Comparison of ENCODE assay signal across 14 cellular contexts in the genomic region with DNA sequence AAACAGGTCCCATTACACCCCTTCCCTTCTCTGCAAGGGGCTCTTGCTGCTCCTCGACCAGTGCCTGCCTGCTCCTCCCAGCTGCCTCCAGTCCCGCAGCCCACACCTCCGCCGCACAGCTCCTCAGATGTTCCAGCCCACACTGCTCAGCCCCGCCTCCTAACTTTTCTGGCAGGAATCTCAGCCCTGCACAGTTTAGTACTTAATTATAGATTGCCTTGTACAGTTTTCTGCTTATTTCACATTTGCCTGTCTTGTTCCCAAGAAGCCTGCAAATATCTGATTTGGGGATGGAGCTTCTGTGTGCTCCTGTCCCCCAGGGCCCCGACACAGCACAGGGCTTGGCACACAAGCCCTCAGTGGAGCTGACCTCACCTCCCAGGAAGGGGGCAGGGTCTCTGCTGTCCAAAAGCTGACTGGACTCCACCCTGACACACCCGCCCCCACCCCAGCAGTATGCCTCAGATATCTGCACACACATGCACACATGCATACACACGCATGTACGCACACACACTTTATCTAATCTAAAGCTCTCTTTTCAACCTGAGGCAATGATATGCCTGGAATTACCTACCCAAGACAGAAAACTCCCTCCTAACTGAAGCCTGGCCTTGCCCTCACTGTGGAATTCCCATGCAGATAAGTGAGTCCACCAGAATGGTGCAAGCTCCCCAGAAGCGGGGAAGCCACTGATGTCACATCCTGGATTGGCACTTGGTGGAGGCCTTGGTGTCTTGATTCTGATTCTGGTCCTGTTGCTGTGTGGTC. TPM values are rescaled to one million over a fixed set of nuclear protein-coding genes. Genes with fewer than 3 reads are reported as not detected.
DNase-seq lines count a peak whose midpoint lies in the region; ATAC-seq and TF ChIP-seq lines count a peak whose summit lies in the region.
"Had no signal": no experiment of that assay in that cellular context is flagged by ENCODE, and none has a peak within 500 bp of the region (broad histone marks: within the 10 kb centered on the region; RNA-seq: fewer than 3 reads in every experiment).

No MANE protein-coding gene starts in this region.

- POLR2A ChIA-PET in PC-3 (lab: Charles Lee; ENCODE audit: unreplicated experiment), result no interaction called here

- H3K27ac ChIP-seq in PC-3 (ENCODE audit: low read length) (no peak overlapping the region), WERI-Rb-1 (no peak overlapping the region)
- H3K27ac ChIP-seq: HL-60, neutrophil had no signal

- peak; percentile 60 for DNase-seq in AG08396 (ENCODE audit: low spot score)
- no peak for DNase-seq in PC-3
- DNase-seq in erythroblast (lab: John Stamatoyannopoulos, UW), result peak; percentile 32 to 47
- DNase-seq in nucleus accumbens (lab: John Stamatoyannopoulos, UW), result peak in 37 of 56 donors; percentile 4 to 86 (median 47)
- no peak for DNase-seq in DMS79 treated with DMSO at 0.1 percent for 48 hours (lab: John Stamatoyannopoulos, UW)
- no peak for DNase-seq in WERI-Rb-1
- DNase-seq: activated CD4-positive, CD25-positive, alpha-beta regulatory T cell; endodermal cell; NCI-H2081 treated with DMSO at 0.1 percent for 48 hours had no signal

- H3F3A ChIP-seq in PC-3 (ENCODE audit: low read length, unreplicated experiment), result no peaks in the 10 kb centered on the region

- no peak for TF ChIP-seq CTCF in PC-3 (conservative IDR thresholded peaks at IDR 0.05; ENCODE audit: low read depth, low read length)
- TF ChIP-seq CTCF in WERI-Rb-1 (IDR thresholded peaks at IDR 0.05; ENCODE audit: low read depth, low read length), result no peak

- H3K36me3 ChIP-seq in PC-3 (ENCODE audit: low read depth, low read length) (no peaks in the 10 kb centered on the region), WERI-Rb-1 (no peaks in the 10 kb centered on the region)
- H3K36me3 ChIP-seq: neutrophil had no signal

- BruUV-seq in PC-3 (replicated peaks; lab: Mats Ljungman, UMichigan), result no TSS peak

- H3K9me3 ChIP-seq in PC-3 (ENCODE audit: low read length) (no peaks in the 10 kb centered on the region), WERI-Rb-1 (ENCODE audit: severe bottlenecking) (peaks cover 13% of the 10 kb centered on the region)

- ATAC-seq in PC-3 (0 out of 2 replicates have a peak, but pooled peaks have one; percentile 40), HG02588 (IDR thresholded peaks at IDR 0.05; ENCODE audit: unreplicated experiment) (no peak), HG02642 (IDR thresholded peaks at IDR 0.05; ENCODE audit: poor library complexity, unreplicated experiment) (no peak)

- H3K4me1 ChIP-seq in PC-3 (ENCODE audit: insufficient read depth, low read length), result 0 out of 2 replicates have a peak, but pooled peaks cover 8% of the 10 kb centered on the region

- H3K4me3 ChIP-seq in PC-3 (ENCODE audit: low read length) (no peak overlapping the region), WERI-Rb-1 (ENCODE audit: low read depth, low read length) (no peak overlapping the region)

- CTCF ChIA-PET in PC-3 (lab: Charles Lee), result no interaction called here

- H3K27me3 ChIP-seq in PC-3 (ENCODE audit: low read length) (peaks cover 14% of the 10 kb centered on the region; the same call in 1 of the 2 replicates), WERI-Rb-1 (ENCODE audit: insufficient read depth, low read depth, severe bottlenecking) (no peaks in the 10 kb centered on the region)

- H3K4me2 ChIP-seq in PC-3 (ENCODE audit: low read length), result no peak overlapping the region

- intact Hi-C loops in PC-3 (cut with micrococcal nuclease), result no loop called here

- H3K9ac ChIP-seq in PC-3 (ENCODE audit: low read length), result no peak overlapping the region

- no peak overlapping the region for H2AFZ ChIP-seq in PC-3 (ENCODE audit: low read length)

- no peaks in the 10 kb centered on the region for H3K9me2 ChIP-seq in PC-3 (replicated peaks; ENCODE audit: low read length)

- no peaks in the 10 kb centered on the region for H3K79me2 ChIP-seq in PC-3 (ENCODE audit: low read length)

- no peaks in the 10 kb centered on the region for H4K20me1 ChIP-seq in PC-3 (ENCODE audit: low read length)

- TF ChIP-seq POLR2A in erythroblast (IDR thresholded peaks at IDR 0.05; ENCODE audit: low read length), result no peak

RNA-seq across cellular contexts. Expression of a gene that starts 1.2 kb away (rescaled TPM):
- total RNA-seq in PC-3 (2014; rRNA removed), result 0.29 TPM in 1 of 2 replicates, not detected in the other
- total RNA-seq: endodermal cell, mammary epithelial cell had no signal

Comparison
In these comparisons a context has a peak if more than half of its experiments do, and no peak if none do; other contexts are left out.
1. DNase-seq: peak in AG08396 (single experiment), erythroblast (2 of 2) and nucleus accumbens (37 of 56); none in PC-3 (single experiment), DMS79 treated with DMSO at 0.1 percent for 48 hours (single experiment) and WERI-Rb-1 (single experiment).